Comparison of ENCODE assay signal across 18 cellular contexts in the genomic region with DNA sequence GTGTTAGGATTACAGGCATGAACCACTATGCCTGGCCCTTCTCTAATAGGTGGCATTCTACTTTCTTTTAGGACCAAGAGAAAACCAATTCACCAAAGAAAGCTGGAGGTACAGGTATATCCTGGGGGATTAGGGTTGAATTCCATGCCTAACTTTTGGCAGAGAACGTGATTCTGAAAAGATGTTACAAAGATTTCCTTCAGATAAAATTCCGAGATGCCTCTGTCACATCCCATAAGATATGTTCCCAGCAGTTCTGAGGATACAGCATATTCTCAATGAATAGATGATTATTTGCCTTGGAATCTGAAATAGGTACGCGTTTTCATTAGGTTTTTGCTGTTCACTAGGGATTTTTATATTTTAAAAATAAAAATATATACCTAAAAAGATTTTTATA.
DNase-seq lines count a peak whose midpoint lies in the region; ATAC-seq and TF ChIP-seq lines count a peak whose summit lies in the region.
"Had no signal": no experiment of that assay in that cellular context is flagged by ENCODE, and none has a peak within 500 bp of the region (broad histone marks: within the 10 kb centered on the region; RNA-seq: fewer than 3 reads in every experiment).

No MANE protein-coding gene starts in this region.

- no peak overlapping the region for H3K27ac ChIP-seq in mammary epithelial cell (ENCODE audit: insufficient read depth, low read depth, low read length)
- peak overlapping the region in 1 of 2 experiments; percentile 24; a peak in 1 of 4 replicates for H3K27ac ChIP-seq in SK-N-SH (ENCODE audit: low read depth in 2 of 2, low read length in 1 of 2)
- H3K27ac ChIP-seq in mesendoderm (ENCODE audit: low read depth, low read length): no peak overlapping the region
- no peak overlapping the region for H3K27ac ChIP-seq in aorta (ENCODE audit: low read depth in 1 of 2, low read length in 2 of 2)
- H3K27ac ChIP-seq: 22Rv1, A549, C4-2B, GM23248 had no signal

- no peak overlapping the region for H3K27ac Mint-ChIP-seq in MCF 10A (ENCODE audit: low read depth, unreplicated experiment)
- H3K27ac Mint-ChIP-seq: CD4-positive, alpha-beta T cell; IgD-negative memory B cell had no signal

- H2AFZ ChIP-seq in mammary epithelial cell (ENCODE audit: low read depth, low read length) (peak overlapping the region; percentile 63), SK-N-SH (ENCODE audit: low read depth) (no peak overlapping the region)
- H2AFZ ChIP-seq: GM23248 had no signal

- no peaks in the 10 kb centered on the region for H3F3A ChIP-seq in SK-N-SH (replicated peaks; ENCODE audit: insufficient read depth)

- H3K27me3 ChIP-seq in mammary epithelial cell (ENCODE audit: insufficient read depth, low read length) (no peaks in the 10 kb centered on the region), SK-N-SH (ENCODE audit: insufficient read depth) (no peaks in the 10 kb centered on the region), mesendoderm (ENCODE audit: insufficient read depth, low read length, poor library complexity) (no peaks in the 10 kb centered on the region), aorta (ENCODE audit: control insufficient read depth in 1 of 2, insufficient read depth in 2 of 2, low read length in 1 of 2) (no peaks in the 10 kb centered on the region)

- no peak overlapping the region for H2BK120ac ChIP-seq in mesendoderm (ENCODE audit: low read depth, low read length)

- H3K56ac ChIP-seq in mesendoderm (ENCODE audit: low read length): no peak overlapping the region

- H3K9me3 ChIP-seq in mammary epithelial cell (replicated peaks; ENCODE audit: insufficient read depth, low read length) (no peaks in the 10 kb centered on the region), SK-N-SH (no peaks in the 10 kb centered on the region), aorta (ENCODE audit: control insufficient read depth, low read length) (no peaks in the 10 kb centered on the region)
- H3K9me3 ChIP-seq: A549, Caco-2, HAP-1 had no signal

- BruUV-seq in mammary epithelial cell (replicated peaks; lab: Mats Ljungman, UMichigan): no TSS peak
- no TSS peak for BruUV-seq in MCF 10A (replicated peaks; lab: Mats Ljungman, UMichigan)

- H3K4me3 Mint-ChIP-seq in MCF 10A (ENCODE audit: unreplicated experiment): no peak overlapping the region
- H3K4me3 Mint-ChIP-seq: CD4-positive, alpha-beta T cell; IgD-negative memory B cell had no signal

- TF ChIP-seq CTCF in mammary epithelial cell (conservative IDR thresholded peaks at IDR 0.05 in 1 of 2, IDR thresholded peaks at IDR 0.05 in 1 of 2; ENCODE audit: extremely low read depth in 1 of 2, insufficient read depth in 1 of 2, low read depth in 1 of 2, low read length in 2 of 2): no peak
- no peak for TF ChIP-seq CTCF in MCF 10A (IDR thresholded peaks at IDR 0.05; ENCODE audit: unreplicated experiment)
- TF ChIP-seq CTCF in SK-N-SH (IDR thresholded peaks at IDR 0.05): no peak

- no peak overlapping the region for H3K4ac ChIP-seq in mesendoderm (ENCODE audit: low read depth, low read length)

- H3K18ac ChIP-seq in mesendoderm (ENCODE audit: low read length): no peak overlapping the region

- no peak overlapping the region for H2BK15ac ChIP-seq in mesendoderm (replicated peaks; ENCODE audit: low read depth)

- H3K4me2 ChIP-seq in mammary epithelial cell (ENCODE audit: insufficient read depth, low read depth, low read length): no peak overlapping the region
- H3K4me2 ChIP-seq in SK-N-SH: no peak overlapping the region
- H3K4me2 ChIP-seq in mesendoderm (ENCODE audit: low read length): no peak overlapping the region
- H3K4me2 ChIP-seq: A549 had no signal

- no peak for TF ChIP-seq EP300 in SK-N-SH (IDR thresholded peaks at IDR 0.05; ENCODE audit: borderline replicate concordance in 1 of 2, low read depth in 1 of 2, low read length in 1 of 2)

- no peak overlapping the region for H4K8ac ChIP-seq in mesendoderm (ENCODE audit: low read depth, low read length)

- dilution Hi-C loops in mammary epithelial cell (cut with HindIII; ENCODE audit: low sequenced_read_pairs): no loop called here

- H3K79me1 ChIP-seq in mesendoderm (ENCODE audit: low read length): no peaks in the 10 kb centered on the region

- no peaks in the 10 kb centered on the region for H3K9me3 Mint-ChIP-seq in MCF 10A (ENCODE audit: unreplicated experiment)
- H3K9me3 Mint-ChIP-seq: CD4-positive, alpha-beta T cell had no signal

- intact Hi-C loops in mammary epithelial cell (cut with micrococcal nuclease) (no loop called here), MCF 10A (cut with micrococcal nuclease) (no loop called here), aorta (cut with DNase I) (no loop called here)

- in situ Hi-C loops in mammary epithelial cell (cut with MboI; ENCODE audit: low sequenced_read_pairs in 2 of 2): no loop called here

- H3K23ac ChIP-seq in mesendoderm (ENCODE audit: low read length): no peak overlapping the region

- H3K4me1 Mint-ChIP-seq in MCF 10A (ENCODE audit: insufficient read depth, unreplicated experiment): no peaks in the 10 kb centered on the region

- H2AK5ac ChIP-seq in mesendoderm (ENCODE audit: low read length): no peak overlapping the region

- H4K20me1 ChIP-seq in mammary epithelial cell (ENCODE audit: insufficient read depth, low read length): no peaks in the 10 kb centered on the region
- no peaks in the 10 kb centered on the region for H4K20me1 ChIP-seq in SK-N-SH (ENCODE audit: insufficient read depth)

- no peak overlapping the region for H3K9ac ChIP-seq in mammary epithelial cell (ENCODE audit: insufficient read depth, low read length)
- H3K9ac ChIP-seq in SK-N-SH: no peak overlapping the region
- no peak overlapping the region for H3K9ac ChIP-seq in mesendoderm (ENCODE audit: low read length)
- H3K9ac ChIP-seq: GM23248 had no signal

- TF ChIP-seq RAD21 in SK-N-SH (IDR thresholded peaks at IDR 0.05; ENCODE audit: low read length): no peak

- H3K36me3 ChIP-seq in mammary epithelial cell (ENCODE audit: insufficient read depth, low read length): no peaks in the 10 kb centered on the region
- H3K36me3 ChIP-seq in SK-N-SH (replicated peaks in 1 of 2; ENCODE audit: control insufficient read depth in 1 of 2, insufficient read depth in 2 of 2, low read length in 1 of 2): no peaks in the 10 kb centered on the region
- H3K36me3 ChIP-seq in mesendoderm (ENCODE audit: control insufficient read depth, insufficient read depth, low read length): no peaks in the 10 kb centered on the region
- no peaks in the 10 kb centered on the region for H3K36me3 ChIP-seq in aorta (ENCODE audit: control insufficient read depth in 1 of 2, insufficient read depth in 2 of 2, low read length in 1 of 2)
- H3K36me3 ChIP-seq: HAP-1 had no signal

- H3K4me3 ChIP-seq in mammary epithelial cell (replicated peaks in 1 of 3; ENCODE audit: insufficient read depth in 1 of 3, low read depth in 2 of 3, low read length in 3 of 3): no peak overlapping the region
- no peak overlapping the region for H3K4me3 ChIP-seq in SK-N-SH (ENCODE audit: low read depth in 2 of 2, low read length in 1 of 2)
- H3K4me3 ChIP-seq in mesendoderm (ENCODE audit: low read length): no peak overlapping the region
- no peak overlapping the region for H3K4me3 ChIP-seq in aorta (ENCODE audit: low read length in 2 of 2)
- H3K4me3 ChIP-seq: A549, GM12878, GM23248, HAP-1 had no signal

- no peaks in the 10 kb centered on the region for H3K79me2 ChIP-seq in mammary epithelial cell (ENCODE audit: insufficient read depth, low read length)
- H3K79me2 ChIP-seq in SK-N-SH (ENCODE audit: insufficient read depth): no peaks in the 10 kb centered on the region
- H3K79me2 ChIP-seq in mesendoderm (ENCODE audit: control insufficient read depth, insufficient read depth, low read length): no peaks in the 10 kb centered on the region

- H3K9me2 ChIP-seq in SK-N-SH: no peaks in the 10 kb centered on the region

- ATAC-seq in GM18498 (IDR thresholded peaks at IDR 0.05; ENCODE audit: unreplicated experiment): no peak
- ATAC-seq in aorta (ENCODE audit: low FRiP score): no peak
- ATAC-seq: A549, GM12878, HepG2 had no signal

- POLR2A ChIA-PET in MCF 10A (lab: Yijun Ruan, JAX): no interaction called here
- POLR2A ChIA-PET in SK-N-SH (lab: Yijun Ruan, JAX): no interaction called here

- no peak overlapping the region for H2BK5ac ChIP-seq in mesendoderm (ENCODE audit: low read length)

- 11% methylated on average over 4 of the region's 4 CpGs for WGBS in mammary epithelial cell (ENCODE audit: low coverage, missing lambda C conversion rate)
- 66% methylated on average over 4 of the region's 4 CpGs for WGBS in SK-N-SH (ENCODE audit: low lambda C conversion rate)
- WGBS in mesendoderm (ENCODE audit: extremely low coverage, insufficient coverage, low lambda C conversion rate): no CpG with 5 or more reads among the region's 4 CpGs
- WGBS in aorta, 2 donors: 93 to 94% methylated on average over 4 of the region's 4 CpGs

- H3K36me3 Mint-ChIP-seq in MCF 10A (ENCODE audit: insufficient read depth, unreplicated experiment): no peaks in the 10 kb centered on the region

- H3K4me1 ChIP-seq in mammary epithelial cell (ENCODE audit: insufficient read depth, low read length) (peaks cover 4% of the 10 kb centered on the region), SK-N-SH (ENCODE audit: control insufficient read depth in 1 of 2, insufficient read depth in 2 of 2, low read depth in 1 of 2, low read length in 1 of 2) (peaks cover 0 to 11% of the 10 kb centered on the region in 2 experiments; a peak in 3 of 4 replicates), mesendoderm (ENCODE audit: control insufficient read depth, low read depth, low read length) (no peaks in the 10 kb centered on the region), aorta (ENCODE audit: control insufficient read depth in 1 of 2, insufficient read depth in 2 of 2, low read length in 2 of 2) (no peaks in the 10 kb centered on the region)
- H3K4me1 ChIP-seq: A549 had no signal

- CTCF ChIA-PET in mammary epithelial cell (lab: Charles Lee; ENCODE audit: low non-redundant PET) (interaction anchor here (0.6 to 0.8 kb wide), 2 partner anchors 207 to 984 kb away, joined by 4 to 7 read pairs; no protein-coding TSS in a partner anchor), MCF 10A (lab: Yijun Ruan, JAX) (no interaction called here), SK-N-SH (lab: Yijun Ruan, JAX) (interaction anchor here (1.3 kb wide), 1 partner anchor 15 kb away, joined by 3 read pairs; no protein-coding TSS in a partner anchor)

- H4K5ac ChIP-seq in mesendoderm (ENCODE audit: low read length): no peak overlapping the region

- H3K27me3 Mint-ChIP-seq in MCF 10A (ENCODE audit: insufficient read depth, unreplicated experiment): no peaks in the 10 kb centered on the region
- H3K27me3 Mint-ChIP-seq: CD4-positive, alpha-beta T cell had no signal

- DNase-seq in mammary epithelial cell: peak; percentile 13
- DNase-seq in MCF 10A (ENCODE audit: unreplicated experiment): no peak
- no peak for DNase-seq in SK-N-SH
- peak; percentile 49 for DNase-seq in mesendoderm
- DNase-seq in aorta: no peak
- DNase-seq in NCI-H446 treated with DMSO at 0.1 percent for 48 hours (lab: John Stamatoyannopoulos, UW): no peak
- DNase-seq: AML-193; Caco-2; CD4-positive, alpha-beta T cell; GM23248 had no signal

TF ChIP-seq in SK-N-SH, 30 proteins besides CTCF, POLR2A, EP300 and RAD21 (continues in another document):
- TF ChIP-seq RCOR1 (IDR thresholded peaks at IDR 0.05; ENCODE audit: low read length) (no peak), JUND (IDR thresholded peaks at IDR 0.05) (peak; percentile 39), NFIC (IDR thresholded peaks at IDR 0.05; ENCODE audit: borderline replicate concordance) (peak; percentile 53; the same call in 1 of the 2 replicates), TAF1 (IDR thresholded peaks at IDR 0.05; ENCODE audit: borderline replicate concordance, low read depth, low read length) (no peak)

Comparison
In these comparisons a context has a peak if more than half of its experiments do, and no peak if none do; other contexts are left out.
1. DNase-seq: peak in mammary epithelial cell (single experiment) and mesendoderm (single experiment); none in MCF 10A (single experiment), SK-N-SH (single experiment), aorta (0 of 2) and NCI-H446 treated with DMSO at 0.1 percent for 48 hours (single experiment).